Comparison of ENCODE assay signal across 8 cellular contexts in the genomic region with DNA sequence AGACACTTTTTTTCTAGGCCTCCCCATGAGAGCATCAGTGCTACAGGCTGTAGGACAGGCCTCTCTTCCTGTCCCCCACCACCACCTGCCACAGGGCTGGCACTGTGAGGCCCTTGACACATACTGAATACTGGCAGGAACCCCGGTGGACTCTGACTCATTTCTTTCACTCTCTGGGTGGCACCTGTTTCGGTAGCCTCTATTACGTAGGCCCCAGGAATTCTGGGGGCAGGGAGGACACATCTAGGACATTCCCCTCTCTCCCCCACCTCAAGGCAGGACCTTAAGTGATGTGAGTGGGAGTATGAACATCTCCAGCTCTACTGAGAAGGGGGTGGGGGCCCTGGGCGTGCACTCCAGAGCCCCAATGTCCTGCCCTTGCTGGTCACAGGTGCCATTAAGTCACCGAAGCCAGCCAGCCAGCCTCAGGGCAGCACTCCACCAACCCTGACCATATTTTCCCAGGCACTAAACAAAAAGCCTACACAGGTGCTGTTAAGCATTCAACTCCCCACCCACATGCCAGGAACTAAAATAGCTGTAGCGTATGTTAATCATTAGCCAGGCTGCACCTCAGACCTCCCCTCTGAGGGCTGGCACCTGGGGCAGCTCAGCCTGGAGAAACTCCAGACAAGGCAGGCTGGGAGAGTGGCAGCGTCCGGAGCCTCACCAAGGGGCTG. TPM values are rescaled to one million over a fixed set of nuclear protein-coding genes. Genes with fewer than 3 reads are reported as not detected.
DNase-seq lines count a peak whose midpoint lies in the region; ATAC-seq, FAIRE-seq and TF ChIP-seq lines count a peak whose summit lies in the region.

No MANE protein-coding gene starts in this region.

- H3K27ac ChIP-seq in PC-3 (ENCODE audit: low read length): peak overlapping the region; percentile 74

- H3K9me3 ChIP-seq in PC-3 (ENCODE audit: low read length): no peaks in the 10 kb centered on the region

- no peaks in the 10 kb centered on the region for H3K27me3 Mint-ChIP-seq in activated naive CD4-positive, alpha-beta T cell treated with anti-CD3 and anti-CD28 coated beads, Interleukin-2, amount 10 ng/mL, durations not matched to agents 7 days and 5 days

- peak overlapping the region; percentile 57 for H3K9ac ChIP-seq in PC-3 (ENCODE audit: low read length)

- H3K27ac Mint-ChIP-seq in activated naive CD4-positive, alpha-beta T cell treated with anti-CD3 and anti-CD28 coated beads, Interleukin-2, amount 10 ng/mL, durations not matched to agents 7 days and 5 days: peak overlapping the region; percentile 77

- DNase-seq in PC-3: peak; percentile 100
- DNase-seq in activated naive CD4-positive, alpha-beta T cell treated with anti-CD3 and anti-CD28 coated beads, Interleukin-2, amount 10 ng/mL, durations not matched to agents 7 days and 5 days: peak; percentile 69
- DNase-seq in stimulated activated CD8-positive, alpha-beta memory T cell treated with anti-CD3 and anti-CD28 coated beads, Interleukin-15, amount 100 ng/mL, for 48 hours (ENCODE audit: low read depth in 2 of 2): peak; percentile 71
- no peak for DNase-seq in COR-L47 (lab: John Stamatoyannopoulos, UW)
- no peak for DNase-seq in NCI-H2227 treated with DMSO at 0.1 percent for 48 hours (lab: John Stamatoyannopoulos, UW)

- POLR2A ChIA-PET in PC-3 (lab: Charles Lee; ENCODE audit: unreplicated experiment): interaction anchor here (0.6 to 1.0 kb wide), 5 partner anchors 8 to 46 kb away, joined by 3 to 5 read pairs (median 4); no protein-coding TSS in a partner anchor

- peak overlapping the region; percentile 65 for H3K4me2 ChIP-seq in PC-3 (ENCODE audit: low read length)

- H3K4me1 Mint-ChIP-seq in activated naive CD4-positive, alpha-beta T cell treated with anti-CD3 and anti-CD28 coated beads, Interleukin-2, amount 10 ng/mL, durations not matched to agents 7 days and 5 days: peaks cover 74% of the 10 kb centered on the region

- no peak for TF ChIP-seq CTCF in PC-3 (conservative IDR thresholded peaks at IDR 0.05; ENCODE audit: low read depth, low read length)

- FAIRE-seq in islet of Langerhans (lab: Jason Lieb, UNC): peak; percentile 84

- H3K27me3 ChIP-seq in PC-3 (ENCODE audit: low read length): no peaks in the 10 kb centered on the region

- peaks cover 82% of the 10 kb centered on the region for H4K20me1 ChIP-seq in PC-3 (ENCODE audit: low read length)

- intact Hi-C loops in PC-3 (cut with micrococcal nuclease): loop anchor here (1.0 to 10.0 kb wide), 4 partner anchors 8 to 1742 kb away; no protein-coding TSS in a partner anchor

- H3K4me3 Mint-ChIP-seq in activated naive CD4-positive, alpha-beta T cell treated with anti-CD3 and anti-CD28 coated beads, Interleukin-2, amount 10 ng/mL, durations not matched to agents 7 days and 5 days: no peak overlapping the region

- CTCF ChIA-PET in PC-3 (lab: Charles Lee): interaction anchor here (0.6 to 1.2 kb wide), 3 partner anchors 11 to 31 kb away, joined by 3 read pairs; no protein-coding TSS in a partner anchor
- CTCF ChIA-PET in activated naive CD4-positive, alpha-beta T cell treated with anti-CD3 and anti-CD28 coated beads, Interleukin-2, amount 10 ng/mL, durations not matched to agents 7 days and 5 days (lab: Charles Lee): interaction anchor here (0.7 to 1.3 kb wide), 3 partner anchors 9 to 24 kb away, joined by 3 to 4 read pairs (median 3); no protein-coding TSS in a partner anchor

- peaks cover 72% of the 10 kb centered on the region for H3K36me3 Mint-ChIP-seq in activated naive CD4-positive, alpha-beta T cell treated with anti-CD3 and anti-CD28 coated beads, Interleukin-2, amount 10 ng/mL, durations not matched to agents 7 days and 5 days

- peaks cover 100% of the 10 kb centered on the region for H3K79me2 ChIP-seq in PC-3 (ENCODE audit: low read length)

- H3K4me3 ChIP-seq in PC-3 (ENCODE audit: low read length): peak overlapping the region; percentile 21

- H3F3A ChIP-seq in PC-3 (ENCODE audit: low read length, unreplicated experiment): peaks cover 11% of the 10 kb centered on the region

- H3K9me2 ChIP-seq in PC-3 (replicated peaks; ENCODE audit: low read length): no peaks in the 10 kb centered on the region

- no peak overlapping the region for H2AFZ ChIP-seq in PC-3 (ENCODE audit: low read length)

- ATAC-seq in GM18858 (IDR thresholded peaks at IDR 0.05; ENCODE audit: unreplicated experiment) (peak; percentile 83), HG02885 (IDR thresholded peaks at IDR 0.05; ENCODE audit: poor library complexity, unreplicated experiment) (peak; percentile 75), PC-3 (peak; percentile 97)

- peaks cover 7% of the 10 kb centered on the region for H3K9me3 Mint-ChIP-seq in activated naive CD4-positive, alpha-beta T cell treated with anti-CD3 and anti-CD28 coated beads, Interleukin-2, amount 10 ng/mL, durations not matched to agents 7 days and 5 days

- BruUV-seq in PC-3 (replicated peaks; lab: Mats Ljungman, UMichigan): no TSS peak

- peaks cover 54% of the 10 kb centered on the region for H3K36me3 ChIP-seq in PC-3 (ENCODE audit: low read depth, low read length)

- peaks cover 69% of the 10 kb centered on the region for H3K4me1 ChIP-seq in PC-3 (ENCODE audit: insufficient read depth, low read length)

RNA-seq across cellular contexts. Expression of a gene that starts 8.9 kb away (rescaled TPM):
- 434 and 520 TPM in 2 replicates for total RNA-seq in PC-3 (2014; rRNA removed)

Comparison
In these comparisons a context has a peak if more than half of its experiments do, and no peak if none do; other contexts are left out.
1. DNase-seq: peak in PC-3 (single experiment), activated naive CD4-positive, alpha-beta T cell treated with anti-CD3 and anti-CD28 coated beads, Interleukin-2, amount 10 ng/mL, durations not matched to agents 7 days and 5 days (single experiment) and stimulated activated CD8-positive, alpha-beta memory T cell treated with anti-CD3 and anti-CD28 coated beads, Interleukin-15, amount 100 ng/mL, for 48 hours (2 of 2); none in COR-L47 (single experiment) and NCI-H2227 treated with DMSO at 0.1 percent for 48 hours (single experiment).
2. Peak in every context shown above with its lines, with median percentiles within 50 percentile points of each other: ATAC-seq.